In the genomic region with DNA sequence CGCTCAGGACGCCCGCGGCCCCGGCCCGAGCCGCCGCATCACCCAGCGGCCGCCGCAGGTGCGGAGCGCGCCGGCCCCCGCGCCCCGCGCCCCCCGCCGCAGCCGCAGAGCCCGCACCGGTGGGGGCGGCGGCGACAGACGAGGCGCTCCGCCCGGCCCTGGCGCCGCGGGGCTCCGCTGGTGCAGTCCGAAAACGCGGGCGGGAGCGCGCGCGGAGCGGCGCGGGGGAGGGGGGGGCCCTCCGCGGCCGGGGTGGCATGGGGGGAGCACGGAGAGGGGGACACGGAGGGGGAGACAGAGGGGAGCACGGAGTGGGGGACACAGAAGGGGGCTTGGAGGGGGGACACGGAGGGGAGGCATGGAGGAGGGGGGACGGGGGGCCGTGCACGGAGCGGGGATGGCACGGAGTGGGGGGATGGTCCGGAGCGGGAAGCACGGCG, we compare ENCODE assay signal across 8 cellular contexts. TPM values are rescaled to one million over a fixed set of nuclear protein-coding genes. Genes with fewer than 3 reads are reported as not detected.
DNase-seq lines count a peak whose midpoint lies in the region; ATAC-seq lines count a peak whose summit lies in the region.

A gene with protein sequence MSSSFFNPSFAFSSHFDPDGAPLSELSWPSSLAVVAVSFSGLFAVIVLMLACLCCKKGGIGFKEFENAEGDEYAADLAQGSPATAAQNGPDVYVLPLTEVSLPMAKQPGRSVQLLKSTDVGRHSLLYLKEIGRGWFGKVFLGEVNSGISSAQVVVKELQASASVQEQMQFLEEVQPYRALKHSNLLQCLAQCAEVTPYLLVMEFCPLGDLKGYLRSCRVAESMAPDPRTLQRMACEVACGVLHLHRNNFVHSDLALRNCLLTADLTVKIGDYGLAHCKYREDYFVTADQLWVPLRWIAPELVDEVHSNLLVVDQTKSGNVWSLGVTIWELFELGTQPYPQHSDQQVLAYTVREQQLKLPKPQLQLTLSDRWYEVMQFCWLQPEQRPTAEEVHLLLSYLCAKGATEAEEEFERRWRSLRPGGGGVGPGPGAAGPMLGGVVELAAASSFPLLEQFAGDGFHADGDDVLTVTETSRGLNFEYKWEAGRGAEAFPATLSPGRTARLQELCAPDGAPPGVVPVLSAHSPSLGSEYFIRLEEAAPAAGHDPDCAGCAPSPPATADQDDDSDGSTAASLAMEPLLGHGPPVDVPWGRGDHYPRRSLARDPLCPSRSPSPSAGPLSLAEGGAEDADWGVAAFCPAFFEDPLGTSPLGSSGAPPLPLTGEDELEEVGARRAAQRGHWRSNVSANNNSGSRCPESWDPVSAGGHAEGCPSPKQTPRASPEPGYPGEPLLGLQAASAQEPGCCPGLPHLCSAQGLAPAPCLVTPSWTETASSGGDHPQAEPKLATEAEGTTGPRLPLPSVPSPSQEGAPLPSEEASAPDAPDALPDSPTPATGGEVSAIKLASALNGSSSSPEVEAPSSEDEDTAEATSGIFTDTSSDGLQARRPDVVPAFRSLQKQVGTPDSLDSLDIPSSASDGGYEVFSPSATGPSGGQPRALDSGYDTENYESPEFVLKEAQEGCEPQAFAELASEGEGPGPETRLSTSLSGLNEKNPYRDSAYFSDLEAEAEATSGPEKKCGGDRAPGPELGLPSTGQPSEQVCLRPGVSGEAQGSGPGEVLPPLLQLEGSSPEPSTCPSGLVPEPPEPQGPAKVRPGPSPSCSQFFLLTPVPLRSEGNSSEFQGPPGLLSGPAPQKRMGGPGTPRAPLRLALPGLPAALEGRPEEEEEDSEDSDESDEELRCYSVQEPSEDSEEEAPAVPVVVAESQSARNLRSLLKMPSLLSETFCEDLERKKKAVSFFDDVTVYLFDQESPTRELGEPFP (N-terminal part only) (minus strand): TSS at position 189 of the 440 bp plus-strand sequence. CDS start 229 bp downstream, outside the sequence.

- no peak within 1 kb of the TSS for H3K27ac ChIP-seq in mesendoderm (ENCODE audit: low read depth, low read length)
- H3K27ac ChIP-seq in temporal lobe (ENCODE audit: low read depth, low read length) = peak within 1 kb of the TSS; percentile 96

- H3K79me2 ChIP-seq in mesendoderm (ENCODE audit: control insufficient read depth, insufficient read depth, low read length) = no peaks in the 10 kb centered on the region

- no peak within 1 kb of the TSS for H2BK120ac ChIP-seq in mesendoderm (ENCODE audit: low read depth, low read length)

- H3K4me1 ChIP-seq in mesendoderm (ENCODE audit: control insufficient read depth, low read depth, low read length) = no peaks in the 10 kb centered on the region

- H3K4me1 Mint-ChIP-seq in central memory CD8-positive, alpha-beta T cell = no peaks in the 10 kb centered on the region

- peaks cover 27% of the 10 kb centered on the region for H3K27me3 Mint-ChIP-seq in central memory CD8-positive, alpha-beta T cell

- H2BK15ac ChIP-seq in mesendoderm (replicated peaks; ENCODE audit: low read depth) = no peak within 1 kb of the TSS

- ATAC-seq in central memory CD8-positive, alpha-beta T cell (replicated peaks; ENCODE audit: extremely low read depth, poor library complexity, severe bottlenecking) = no peak
- ATAC-seq in HG03565 (IDR thresholded peaks at IDR 0.05; ENCODE audit: unreplicated experiment) (no peak), GM21515 (IDR thresholded peaks at IDR 0.05; ENCODE audit: unreplicated experiment) (no peak), GM18511 (IDR thresholded peaks at IDR 0.05; ENCODE audit: unreplicated experiment) (no peak)

- H3K36me3 ChIP-seq in mesendoderm (ENCODE audit: control insufficient read depth, insufficient read depth, low read length) = no peaks in the 10 kb centered on the region

- no peaks in the 10 kb centered on the region for H3K9me3 Mint-ChIP-seq in central memory CD8-positive, alpha-beta T cell

- DNase-seq in DMS53 (lab: John Stamatoyannopoulos, UW) (peak; percentile 76), DMS53 treated with DMSO at 0.1 percent for 48 hours (lab: John Stamatoyannopoulos, UW; ENCODE audit: unreplicated experiment) (no peak), mesendoderm (no peak)
- no peak for DNase-seq in central memory CD8-positive, alpha-beta T cell (ENCODE audit: low spot score in 2 of 2)

- H4K5ac ChIP-seq in mesendoderm (ENCODE audit: low read length) = no peak within 1 kb of the TSS

- H3K27me3 ChIP-seq in mesendoderm (ENCODE audit: insufficient read depth, low read length, poor library complexity) = no peaks in the 10 kb centered on the region

- H3K36me3 Mint-ChIP-seq in central memory CD8-positive, alpha-beta T cell (ENCODE audit: insufficient read depth) = peaks cover 2% of the 10 kb centered on the region

- H3K4me3 Mint-ChIP-seq in central memory CD8-positive, alpha-beta T cell = peak within 1 kb of the TSS; percentile 22

- H3K18ac ChIP-seq in mesendoderm (ENCODE audit: low read length) = no peak within 1 kb of the TSS

- no peak within 1 kb of the TSS for H3K23ac ChIP-seq in mesendoderm (ENCODE audit: low read length)

- no peak within 1 kb of the TSS for H4K8ac ChIP-seq in mesendoderm (ENCODE audit: low read depth, low read length)

- no peak within 1 kb of the TSS for H3K4ac ChIP-seq in mesendoderm (ENCODE audit: low read depth, low read length)

- H3K79me1 ChIP-seq in mesendoderm (ENCODE audit: low read length) = no peaks in the 10 kb centered on the region

- WGBS in mesendoderm (ENCODE audit: extremely low coverage, insufficient coverage, low lambda C conversion rate) = no CpG with 5 or more reads among the region's 62 CpGs

- H3K9ac ChIP-seq in mesendoderm (ENCODE audit: low read length) = no peak within 1 kb of the TSS

- H3K56ac ChIP-seq in mesendoderm (ENCODE audit: low read length) = no peak within 1 kb of the TSS

- no peak within 1 kb of the TSS for H2BK5ac ChIP-seq in mesendoderm (ENCODE audit: low read length)

- peak within 1 kb of the TSS; percentile 22 for H3K4me2 ChIP-seq in mesendoderm (ENCODE audit: low read length)

- no peak within 1 kb of the TSS for H3K27ac Mint-ChIP-seq in central memory CD8-positive, alpha-beta T cell (ENCODE audit: low read depth)

- H2AK5ac ChIP-seq in mesendoderm (ENCODE audit: low read length) = no peak within 1 kb of the TSS

- H3K4me3 ChIP-seq in mesendoderm (ENCODE audit: low read length) = no peak within 1 kb of the TSS

RNA-seq across cellular contexts. Expression of the gene that starts here (rescaled TPM):
- polyA plus RNA-seq in mesendoderm (2013, experiment 1 of 2) = 0.34 TPM
- polyA plus RNA-seq in mesendoderm (2013, experiment 2 of 2) = 0.21 TPM
- 7.9 TPM for total RNA-seq in temporal lobe
